ENCODE assay signal across 8 cellular contexts in genomic region chr12:108618079-108618952, GRCh38. TPM values are rescaled to one million over a fixed set of nuclear protein-coding genes. Genes with fewer than 3 reads are reported as not detected.
A peak's percentile ranks its signal among the peaks of the same experiment; 100 is the strongest.
DNase-seq lines count a peak whose midpoint lies in the region; ATAC-seq and TF ChIP-seq lines count a peak whose summit lies in the region.

No MANE protein-coding gene starts in this region.

- H3K36me3 Mint-ChIP-seq in H9 (ENCODE audit: insufficient read depth in 1 of 3, low read depth in 3 of 3): peaks cover 0 to 2% (median 0%) of the 10 kb centered on the region in 3 experiments; a peak in 1 of 7 replicates

- H3K4me3 Mint-ChIP-seq in H9: no peak overlapping the region; a peak in 1 of 5 replicates

- H2BK15ac ChIP-seq in H9 (ENCODE audit: low read depth, low read length): no peak overlapping the region

- H3K14ac ChIP-seq in H9 (ENCODE audit: insufficient read depth, low read length): no peak overlapping the region

- DNase-seq in DMS53 (lab: John Stamatoyannopoulos, UW) (peak; percentile 95), H9 (peak; percentile 93), NCI-H146 (lab: John Stamatoyannopoulos, UW) (peak; percentile 81), T follicular helper cell (ENCODE audit: low read depth) (peak; percentile 68), adipocyte (ENCODE audit: low read depth) (peak; percentile 95), heart left ventricle (peak; percentile 74 to 89 (median 80)), putamen (ENCODE audit: low spot score) (peak; percentile 67)

- no peaks in the 10 kb centered on the region for H3K79me2 ChIP-seq in H9 (ENCODE audit: insufficient read depth, low read length)

- H3K23ac ChIP-seq in H9 (ENCODE audit: insufficient read length, low read depth, low read length): no peak overlapping the region

- H3K36me3 ChIP-seq in adipocyte (ENCODE audit: control insufficient read depth, insufficient read depth, low read length, severe bottlenecking): no peaks in the 10 kb centered on the region
- peaks cover 0 to 17% (median 0%) of the 10 kb centered on the region in 9 donors for H3K36me3 ChIP-seq in heart left ventricle

- no peak overlapping the region for H2AFZ ChIP-seq in H9 (ENCODE audit: low read length)

- ATAC-seq in heart left ventricle (peak; percentile 72 to 90 (median 80)), HG03039 (IDR thresholded peaks at IDR 0.05; ENCODE audit: unreplicated experiment) (no peak)

- H4K20me1 ChIP-seq in H9 (ENCODE audit: control insufficient read depth, insufficient read depth, insufficient read length): peaks cover 4% of the 10 kb centered on the region

- TF ChIP-seq CTCF in H9 (conservative IDR thresholded peaks at IDR 0.05) (peak; percentile 99), heart left ventricle (IDR thresholded peaks at IDR 0.05) (peak; percentile 91 to 100 (median 98))

- H3K27me3 Mint-ChIP-seq in H9 (ENCODE audit: low read depth): no peaks in the 10 kb centered on the region; the same call in 1 of the 2 replicates

- intact Hi-C loops in heart left ventricle (cut with DNase I): loop anchor here in 9 of 10 donors (1.0 to 5.0 kb wide), 11 partner anchors 48 to 701 kb away; partner anchors contain the start of genes ALKBH2 (in 1 of the 9), ISCU (in 1 of the 9) and SART3 (in 1 of the 9)

- H3K9ac ChIP-seq in H9 (ENCODE audit: extremely low read depth, insufficient read length, low read length) (no peak overlapping the region), adipocyte (ENCODE audit: low read length) (peak overlapping the region; percentile 74)

- no peak overlapping the region for H2BK12ac ChIP-seq in H9 (ENCODE audit: insufficient read length, low read depth, low read length)

- no peak overlapping the region for H3K56ac ChIP-seq in H9 (ENCODE audit: insufficient read length, low read depth, low read length)

- H3K27ac ChIP-seq in H9 (ENCODE audit: insufficient read length, low read depth, low read length): no peak overlapping the region
- H3K27ac ChIP-seq in heart left ventricle: peak overlapping the region in 1 of 12 donors; percentile 53

- H3K4me1 Mint-ChIP-seq in H9: peaks cover 28 to 30% of the 10 kb centered on the region in 2 experiments

- H4K91ac ChIP-seq in H9 (ENCODE audit: insufficient read length, low read depth, low read length): no peak overlapping the region

- no peaks in the 10 kb centered on the region for H3K79me1 ChIP-seq in H9 (ENCODE audit: insufficient read depth, low read depth, low read length, poor library complexity, severe bottlenecking)

- H3K9me3 ChIP-seq in H9 (ENCODE audit: control insufficient read depth, low read depth, low read length) (no peaks in the 10 kb centered on the region), adipocyte (ENCODE audit: control insufficient read depth, low read length) (peaks cover 5% of the 10 kb centered on the region), heart left ventricle (peaks cover 0 to 10% (median 0%) of the 10 kb centered on the region in 12 donors)

- H3T11ph ChIP-seq in H9 (ENCODE audit: low read length): no peak overlapping the region

- no peak overlapping the region for H3K18ac ChIP-seq in H9 (ENCODE audit: insufficient read length, low read depth, low read length)

- TF ChIP-seq POLR2A in heart left ventricle (IDR thresholded peaks at IDR 0.05): no peak

- H3K4me3 ChIP-seq in adipocyte (ENCODE audit: low read length) (no peak overlapping the region), heart left ventricle (no peak overlapping the region)

- no peak overlapping the region for H4K5ac ChIP-seq in H9 (ENCODE audit: insufficient read length, low read depth, low read length)

- H3K27me3 ChIP-seq in H9 (ENCODE audit: insufficient read depth, low read length) (no peaks in the 10 kb centered on the region), adipocyte (replicated peaks; ENCODE audit: control insufficient read depth, insufficient read depth, low read length) (no peaks in the 10 kb centered on the region), heart left ventricle (no peaks in the 10 kb centered on the region)

- no peak overlapping the region for H2AK5ac ChIP-seq in H9 (ENCODE audit: insufficient read length, low read length)

- no peak overlapping the region for H2BK20ac ChIP-seq in H9 (ENCODE audit: low read depth, low read length, poor library complexity, severe bottlenecking)

- no peak overlapping the region for H2BK5ac ChIP-seq in H9 (ENCODE audit: insufficient read length, low read length)

- no peak overlapping the region for H2BK120ac ChIP-seq in H9 (ENCODE audit: low read depth, low read length, poor library complexity, severe bottlenecking)

- no peaks in the 10 kb centered on the region for H3K23me2 ChIP-seq in H9 (ENCODE audit: insufficient read length, low read depth, low read length, poor library complexity, severe bottlenecking)

- WGBS in H9 (ENCODE audit: extremely low coverage, insufficient read length, low lambda C conversion rate): no CpG with 5 or more reads among the region's 16 CpGs
- 10 to 13% (median 13%) methylated on average over 14 to 16 of the region's 16 CpGs for WGBS in heart left ventricle, 4 donors

- no peak overlapping the region for H3K4ac ChIP-seq in H9 (ENCODE audit: low read depth, low read length)

- H4K8ac ChIP-seq in H9 (replicated peaks; ENCODE audit: insufficient read length, low read depth, low read length): no peak overlapping the region

- H3K4me1 ChIP-seq in H9 (ENCODE audit: insufficient read depth, low read length) (no peaks in the 10 kb centered on the region; the same call in 1 of the 2 replicates), adipocyte (ENCODE audit: control insufficient read depth, insufficient read depth, low read length) (peaks cover 48% of the 10 kb centered on the region), heart left ventricle (peaks cover 0 to 67% (median 13%) of the 10 kb centered on the region in 12 donors)

- peak overlapping the region in 2 of 3 experiments; percentile 16 to 83; a peak in 2 of 7 replicates for H3K27ac Mint-ChIP-seq in H9

- H3K9me3 Mint-ChIP-seq in H9: peaks cover 4 to 5% of the 10 kb centered on the region in 2 experiments; a peak in 2 of 5 replicates

- H3K4me2 ChIP-seq in H9 (ENCODE audit: insufficient read depth, insufficient read length, low read length): no peak overlapping the region

RNA-seq across cellular contexts. Expression of gene SELPLG, which starts 15.4 kb away (rescaled TPM):
- total RNA-seq in H9 (2021): 0.09 and 0.15 TPM in 2 replicates
- total RNA-seq in heart left ventricle: 10 to 100 TPM in 2 of 9 donors, 1 to 10 TPM in 7; 1.1 to 26.7 (median 4.0) TPM
- polyA plus RNA-seq in heart left ventricle: 1 to 10 TPM; 1.0 to 4.5 TPM

RNA-seq across cellular contexts. Expression of gene TMEM119, which starts 20.4 kb away (rescaled TPM):
- total RNA-seq in H9 (2021): not detected in 2 replicates
- total RNA-seq in heart left ventricle: 10 to 100 TPM in 1 of 9 donors, 1 to 10 TPM in 7, under 1 TPM in 1; 0.19 to 11.0 (median 2.2) TPM
- polyA plus RNA-seq in heart left ventricle: 1 to 10 TPM in 1 of 2 donors, under 1 TPM in 1; 0.80 to 3.0 TPM

RNA-seq across cellular contexts. Expression of gene ISCU, which starts 55.9 kb away (rescaled TPM):
- 63.9 and 64.9 TPM in 2 replicates for total RNA-seq in H9 (2021)
- 100 to 1,000 TPM; 289 to 632 (median 497) TPM for total RNA-seq in heart left ventricle
- polyA plus RNA-seq in heart left ventricle: 100 to 1,000 TPM; 203 to 335 TPM

RNA-seq across cellular contexts. Expression of gene SART3, which starts 57.3 kb away (rescaled TPM):
- total RNA-seq in H9 (2021) (80.7 and 89.4 TPM in 2 replicates), heart left ventricle (10 to 100 TPM; 19.5 to 33.2 (median 27.4) TPM)
- polyA plus RNA-seq in heart left ventricle: 10 to 100 TPM; 13.3 to 20.3 TPM
